Comparison of ENCODE assay signal across 9 cellular contexts in genomic region chr6:34295721-34296120, GRCh38. TPM values are rescaled to one million over a fixed set of nuclear protein-coding genes. Genes with fewer than 3 reads are reported as not detected.
DNase-seq lines count a peak whose midpoint lies in the region; ATAC-seq and TF ChIP-seq lines count a peak whose summit lies in the region.
"Had no signal": no experiment of that assay in that cellular context is flagged by ENCODE, and none has a peak within 500 bp of the region (broad histone marks: within the 10 kb centered on the region; RNA-seq: fewer than 3 reads in every experiment).

No MANE protein-coding gene starts in this region.

- H3K27ac ChIP-seq in prostate gland, result no peak overlapping the region
- H3K27ac ChIP-seq in A673 (ENCODE audit: low read depth, low read length, poor library complexity, severe bottlenecking), result no peak overlapping the region
- H3K27ac ChIP-seq in gastroesophageal sphincter, result no peak overlapping the region

- H3K27me3 Mint-ChIP-seq in naive B cell, result no peaks in the 10 kb centered on the region
- H3K27me3 Mint-ChIP-seq: brain had no signal

- H3K9me3 Mint-ChIP-seq in naive B cell, result no peaks in the 10 kb centered on the region
- H3K9me3 Mint-ChIP-seq: brain had no signal

- no peaks in the 10 kb centered on the region for H3K27me3 ChIP-seq in H7 (ENCODE audit: control insufficient read depth, insufficient read depth, low read length)
- H3K27me3 ChIP-seq in prostate gland (replicated peaks; ENCODE audit: insufficient read depth), result no peaks in the 10 kb centered on the region
- no peaks in the 10 kb centered on the region for H3K27me3 ChIP-seq in A673 (replicated peaks; ENCODE audit: insufficient read depth, low read depth, low read length, poor library complexity)
- H3K27me3 ChIP-seq in gastroesophageal sphincter, result no peaks in the 10 kb centered on the region

- H3K9me3 ChIP-seq in prostate gland (no peaks in the 10 kb centered on the region), A673 (ENCODE audit: low read depth, low read length, poor library complexity, severe bottlenecking) (no peaks in the 10 kb centered on the region), gastroesophageal sphincter (no peaks in the 10 kb centered on the region)

- CTCF ChIA-PET in A673 (lab: Charles Lee), result interaction anchor here (0.5 kb wide), 1 partner anchor 62 kb away, joined by 3 read pairs; no protein-coding TSS in a partner anchor

- H3K36me3 ChIP-seq in H7 (replicated peaks; ENCODE audit: control insufficient read depth, insufficient read depth, low read length), result peaks cover 8% of the 10 kb centered on the region
- peaks cover 0 to 2% of the 10 kb centered on the region in 2 donors for H3K36me3 ChIP-seq in prostate gland
- H3K36me3 ChIP-seq in A673 (ENCODE audit: insufficient read depth, low read length, poor library complexity, severe bottlenecking), result peaks cover 14% of the 10 kb centered on the region
- peaks cover 0 to 52% of the 10 kb centered on the region in 2 donors for H3K36me3 ChIP-seq in gastroesophageal sphincter

- peak overlapping the region; percentile 47 to 88 (median 78) for H3K4me3 Mint-ChIP-seq in naive B cell
- H3K4me3 Mint-ChIP-seq: brain had no signal

- POLR2A ChIA-PET in A673 (lab: Charles Lee; ENCODE audit: low non-redundant PET), result no interaction called here

- H3K4me3 ChIP-seq in H7 (ENCODE audit: insufficient read depth, low read depth, low read length) (no peak overlapping the region), prostate gland (no peak overlapping the region), A673 (ENCODE audit: low read depth, low read length, poor library complexity, severe bottlenecking) (no peak overlapping the region), gastroesophageal sphincter (no peak overlapping the region)

- ATAC-seq in GM18520 (IDR thresholded peaks at IDR 0.05; ENCODE audit: unreplicated experiment), result peak; percentile 59
- peak; percentile 73 for ATAC-seq in GM21528 (IDR thresholded peaks at IDR 0.05; ENCODE audit: low FRiP score, unreplicated experiment)
- ATAC-seq in HG03575 (IDR thresholded peaks at IDR 0.05; ENCODE audit: extremely low read depth, insufficient number of reproducible peaks, low FRiP score, unreplicated experiment), result peak; percentile 61
- ATAC-seq in naive B cell (ENCODE audit: low read depth in 2 of 2), result peak; percentile 98
- no peak for ATAC-seq in gastroesophageal sphincter

- H3K27ac Mint-ChIP-seq in naive B cell, result peak overlapping the region; percentile 43 to 98 (median 96)

- intact Hi-C loops in prostate gland (cut with DNase I) (no loop called here), A673 (cut with micrococcal nuclease; ENCODE audit: unreplicated experiment) (no loop called here)

- peak; percentile 65 for DNase-seq in naive B cell
- no peak for DNase-seq in H7
- DNase-seq in prostate gland (ENCODE audit: low spot score), result no peak
- DNase-seq in A673 (ENCODE audit: low spot score), result no peak

- WGBS in prostate gland, result 71% methylated on average over 3 of the region's 3 CpGs
- 53 to 82% methylated on average over 2 to 3 of the region's 3 CpGs for WGBS in gastroesophageal sphincter (ENCODE audit: low coverage in 1 of 2), 2 donors

- BruUV-seq in A673 (replicated peaks; lab: Mats Ljungman, UMichigan), result no TSS peak

- TF ChIP-seq CTCF in prostate gland (IDR thresholded peaks at IDR 0.05) (no peak), A673 (conservative IDR thresholded peaks at IDR 0.05; ENCODE audit: low read depth, low read length) (no peak), gastroesophageal sphincter (IDR thresholded peaks at IDR 0.05) (no peak)

- TF ChIP-seq EP300 in gastroesophageal sphincter (IDR thresholded peaks at IDR 0.05), result no peak

- peaks cover 19 to 22% of the 10 kb centered on the region in 2 donors for H3K36me3 Mint-ChIP-seq in naive B cell

- H3K4me1 ChIP-seq in prostate gland (replicated peaks) (no peaks in the 10 kb centered on the region), A673 (ENCODE audit: insufficient read depth, low read length, poor library complexity, severe bottlenecking) (no peaks in the 10 kb centered on the region), gastroesophageal sphincter (peaks cover 0 to 19% (median 0%) of the 10 kb centered on the region in 3 donors)

- TF ChIP-seq POLR2A in prostate gland (IDR thresholded peaks at IDR 0.05) (no peak), gastroesophageal sphincter (IDR thresholded peaks at IDR 0.05) (no peak)

- H3K4me1 Mint-ChIP-seq in naive B cell, result peaks cover 41 to 79% (median 55%) of the 10 kb centered on the region in 3 donors

RNA-seq across cellular contexts. Expression of gene SMIM29, which starts 46.9 kb away (rescaled TPM):
- 100 to 1,000 TPM in 3 of 6 donors, 10 to 100 TPM in 3; 91.2 to 127 (median 99.0) TPM for polyA plus RNA-seq in naive B cell (ENCODE audit: low read depth in 6 of 6)
- 12.4 and 24.5 TPM in 2 replicates for total RNA-seq in H7 (2014; rRNA removed; shearing (Covaris generic))
- total RNA-seq in prostate gland, result 10 to 100 TPM; 25.9 to 41.6 TPM
- total RNA-seq in A673 (2021), result 19.1 and 24.0 TPM in 2 replicates
- total RNA-seq in gastroesophageal sphincter, result 10 to 100 TPM in 3 of 4 donors, 1 to 10 TPM in 1; 9.7 to 34.7 (median 22.6) TPM

RNA-seq across cellular contexts. Expression of gene HMGA1, which starts 59.0 kb away (rescaled TPM):
- polyA plus RNA-seq in naive B cell (ENCODE audit: low read depth in 6 of 6), result 10 to 100 TPM; 17.2 to 38.1 (median 31.2) TPM
- total RNA-seq in H7 (2014; rRNA removed; shearing (Covaris generic)), result 1,768 and 1,892 TPM in 2 replicates
- 100 to 1,000 TPM in 1 of 2 donors, 10 to 100 TPM in 1; 29.4 to 139 TPM for total RNA-seq in prostate gland
- total RNA-seq in A673 (2021), result 248 and 290 TPM in 2 replicates
- total RNA-seq in gastroesophageal sphincter, result 10 to 100 TPM in 3 of 4 donors, 1 to 10 TPM in 1; 8.1 to 24.5 (median 18.1) TPM
